In genomic region chr3:13896473-13897154, GRCh38 we compare ENCODE assay signal across 8 cellular contexts. TPM values are rescaled to one million over a fixed set of nuclear protein-coding genes. Genes with fewer than 3 reads are reported as not detected.
A peak's percentile ranks its signal among the peaks of the same experiment; 100 is the strongest.
DNase-seq lines count a peak whose midpoint lies in the region; ATAC-seq and TF ChIP-seq lines count a peak whose summit lies in the region.

No MANE protein-coding gene starts in this region.

- DNase-seq in AG09309 (ENCODE audit: low read depth) (peak; percentile 18), GM13977 (ENCODE audit: low spot score) (peak; percentile 65), MV-4-11 (lab: John Stamatoyannopoulos, UW) (peak; percentile 18), T-helper 2 cell (peak in 3 of 5 experiments; percentile 33 to 70 (median 41)), left lobe of liver (ENCODE audit: low spot score) (no peak)
- peak in 1 of 2 donors; percentile 44 for DNase-seq in central memory CD8-positive, alpha-beta T cell (ENCODE audit: low spot score in 2 of 2)
- DNase-seq in stimulated activated CD4-positive, alpha-beta T cell treated with anti-CD3 and anti-CD28 coated beads, Interleukin-4, amount 100 ng/mL, for 24 hours, result peak; percentile 66

- peaks cover 12% of the 10 kb centered on the region for H3K4me1 Mint-ChIP-seq in central memory CD8-positive, alpha-beta T cell

- peak overlapping the region; percentile 54 for H3K4me3 Mint-ChIP-seq in central memory CD8-positive, alpha-beta T cell

- ATAC-seq in central memory CD8-positive, alpha-beta T cell (replicated peaks; ENCODE audit: extremely low read depth, poor library complexity, severe bottlenecking), result peak; percentile 42
- ATAC-seq in left lobe of liver (peak; percentile 74), HG03139 (IDR thresholded peaks at IDR 0.05; ENCODE audit: unreplicated experiment) (no peak)

- H3K9me3 Mint-ChIP-seq in central memory CD8-positive, alpha-beta T cell, result peaks cover 16% of the 10 kb centered on the region

- in situ Hi-C loops in GM13977 (cut with MboI; ENCODE audit: low pct_unique_long_range_greater_than_20kb, low sequenced_read_pairs, unreplicated experiment), result no loop called here

- peak overlapping the region; percentile 89 for H3K27ac Mint-ChIP-seq in central memory CD8-positive, alpha-beta T cell (ENCODE audit: low read depth)

- no peaks in the 10 kb centered on the region for H3K27me3 Mint-ChIP-seq in central memory CD8-positive, alpha-beta T cell

- TF ChIP-seq CTCF in AG09309 (IDR thresholded peaks at IDR 0.05; ENCODE audit: control insufficient read depth, insufficient read depth, low read depth, low read length, missing control alignments) (peak; percentile 74), GM13977 (IDR thresholded peaks at IDR 0.05; ENCODE audit: extremely low read depth, insufficient read depth, missing control alignments) (peak; percentile 72)

- peaks cover 5% of the 10 kb centered on the region for H3K36me3 Mint-ChIP-seq in central memory CD8-positive, alpha-beta T cell (ENCODE audit: insufficient read depth)

- H3K4me3 ChIP-seq in AG09309 (ENCODE audit: control insufficient read depth, low read depth, low read length), result no peak overlapping the region

RNA-seq across cellular contexts. Expression of gene WNT7A, which starts 16.7 kb away (rescaled TPM):
- total RNA-seq in left lobe of liver, result not detected
